1 cellular context compared by ENCODE assay signal in the genomic region with DNA sequence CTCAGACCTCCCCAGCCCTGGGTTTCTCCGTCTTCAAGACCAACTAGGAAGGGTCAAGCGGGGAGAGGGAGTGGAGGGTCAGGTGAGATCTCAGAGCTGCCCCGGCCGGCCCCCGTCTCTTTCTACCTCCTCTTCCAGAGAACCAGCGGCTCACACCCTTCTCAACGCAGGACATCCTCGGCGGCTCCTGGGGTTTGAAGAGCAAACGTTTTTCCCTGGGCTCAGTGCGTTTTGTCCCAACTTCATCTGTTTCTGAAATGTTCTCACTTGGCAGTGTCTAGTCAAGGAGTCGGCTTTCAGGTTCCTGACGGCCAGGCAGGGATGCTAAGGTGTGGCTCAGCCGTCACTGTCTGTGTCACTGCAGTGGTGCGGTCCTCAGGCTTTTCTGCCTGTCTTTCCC.
TF ChIP-seq lines count a peak whose summit lies in the region.

No MANE protein-coding gene starts in this region.

TF ChIP-seq in GM23338, 12 proteins besides CTCF, POLR2A, EP300 and RAD21 (continued from another document):
- TF ChIP-seq, protein P1, sequence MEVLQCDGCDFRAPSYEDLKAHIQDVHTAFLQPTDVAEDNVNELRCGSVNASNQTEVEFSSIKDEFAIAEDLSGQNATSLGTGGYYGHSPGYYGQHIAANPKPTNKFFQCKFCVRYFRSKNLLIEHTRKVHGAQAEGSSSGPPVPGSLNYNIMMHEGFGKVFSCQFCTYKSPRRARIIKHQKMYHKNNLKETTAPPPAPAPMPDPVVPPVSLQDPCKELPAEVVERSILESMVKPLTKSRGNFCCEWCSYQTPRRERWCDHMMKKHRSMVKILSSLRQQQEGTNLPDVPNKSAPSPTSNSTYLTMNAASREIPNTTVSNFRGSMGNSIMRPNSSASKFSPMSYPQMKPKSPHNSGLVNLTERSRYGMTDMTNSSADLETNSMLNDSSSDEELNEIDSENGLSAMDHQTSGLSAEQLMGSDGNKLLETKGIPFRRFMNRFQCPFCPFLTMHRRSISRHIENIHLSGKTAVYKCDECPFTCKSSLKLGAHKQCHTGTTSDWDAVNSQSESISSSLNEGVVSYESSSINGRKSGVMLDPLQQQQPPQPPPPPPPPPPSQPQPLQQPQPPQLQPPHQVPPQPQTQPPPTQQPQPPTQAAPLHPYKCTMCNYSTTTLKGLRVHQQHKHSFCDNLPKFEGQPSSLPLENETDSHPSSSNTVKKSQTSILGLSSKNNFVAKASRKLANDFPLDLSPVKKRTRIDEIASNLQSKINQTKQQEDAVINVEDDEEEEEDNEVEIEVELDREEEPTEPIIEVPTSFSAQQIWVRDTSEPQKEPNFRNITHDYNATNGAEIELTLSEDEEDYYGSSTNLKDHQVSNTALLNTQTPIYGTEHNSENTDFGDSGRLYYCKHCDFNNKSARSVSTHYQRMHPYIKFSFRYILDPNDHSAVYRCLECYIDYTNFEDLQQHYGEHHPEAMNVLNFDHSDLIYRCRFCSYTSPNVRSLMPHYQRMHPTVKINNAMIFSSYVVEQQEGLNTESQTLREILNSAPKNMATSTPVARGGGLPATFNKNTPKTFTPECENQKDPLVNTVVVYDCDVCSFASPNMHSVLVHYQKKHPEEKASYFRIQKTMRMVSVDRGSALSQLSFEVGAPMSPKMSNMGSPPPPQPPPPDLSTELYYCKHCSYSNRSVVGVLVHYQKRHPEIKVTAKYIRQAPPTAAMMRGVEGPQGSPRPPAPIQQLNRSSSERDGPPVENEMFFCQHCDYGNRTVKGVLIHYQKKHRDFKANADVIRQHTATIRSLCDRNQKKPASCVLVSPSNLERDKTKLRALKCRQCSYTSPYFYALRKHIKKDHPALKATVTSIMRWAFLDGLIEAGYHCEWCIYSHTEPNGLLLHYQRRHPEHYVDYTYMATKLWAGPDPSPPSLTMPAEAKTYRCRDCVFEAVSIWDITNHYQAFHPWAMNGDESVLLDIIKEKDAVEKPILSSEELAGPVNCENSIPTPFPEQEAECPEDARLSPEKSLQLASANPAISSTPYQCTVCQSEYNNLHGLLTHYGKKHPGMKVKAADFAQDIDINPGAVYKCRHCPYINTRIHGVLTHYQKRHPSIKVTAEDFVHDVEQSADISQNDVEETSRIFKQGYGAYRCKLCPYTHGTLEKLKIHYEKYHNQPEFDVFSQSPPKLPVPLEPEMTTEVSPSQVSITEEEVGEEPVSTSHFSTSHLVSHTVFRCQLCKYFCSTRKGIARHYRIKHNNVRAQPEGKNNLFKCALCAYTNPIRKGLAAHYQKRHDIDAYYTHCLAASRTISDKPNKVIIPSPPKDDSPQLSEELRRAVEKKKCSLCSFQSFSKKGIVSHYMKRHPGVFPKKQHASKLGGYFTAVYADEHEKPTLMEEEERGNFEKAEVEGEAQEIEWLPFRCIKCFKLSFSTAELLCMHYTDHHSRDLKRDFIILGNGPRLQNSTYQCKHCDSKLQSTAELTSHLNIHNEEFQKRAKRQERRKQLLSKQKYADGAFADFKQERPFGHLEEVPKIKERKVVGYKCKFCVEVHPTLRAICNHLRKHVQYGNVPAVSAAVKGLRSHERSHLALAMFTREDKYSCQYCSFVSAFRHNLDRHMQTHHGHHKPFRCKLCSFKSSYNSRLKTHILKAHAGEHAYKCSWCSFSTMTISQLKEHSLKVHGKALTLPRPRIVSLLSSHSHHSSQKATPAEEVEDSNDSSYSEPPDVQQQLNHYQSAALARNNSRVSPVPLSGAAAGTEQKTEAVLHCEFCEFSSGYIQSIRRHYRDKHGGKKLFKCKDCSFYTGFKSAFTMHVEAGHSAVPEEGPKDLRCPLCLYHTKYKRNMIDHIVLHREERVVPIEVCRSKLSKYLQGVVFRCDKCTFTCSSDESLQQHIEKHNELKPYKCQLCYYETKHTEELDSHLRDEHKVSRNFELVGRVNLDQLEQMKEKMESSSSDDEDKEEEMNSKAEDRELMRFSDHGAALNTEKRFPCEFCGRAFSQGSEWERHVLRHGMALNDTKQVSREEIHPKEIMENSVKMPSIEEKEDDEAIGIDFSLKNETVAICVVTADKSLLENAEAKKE (CRISPR knock-in tag; IDR thresholded peaks at IDR 0.05), result no peak
- TF ChIP-seq EZH2 (IDR thresholded peaks at IDR 0.05; ENCODE audit: low read depth, unreplicated experiment) (no peak), ZNF331 (CRISPR knock-in tag; IDR thresholded peaks at IDR 0.05; ENCODE audit: low read depth) (no peak)
- TF ChIP-seq, protein P2, sequence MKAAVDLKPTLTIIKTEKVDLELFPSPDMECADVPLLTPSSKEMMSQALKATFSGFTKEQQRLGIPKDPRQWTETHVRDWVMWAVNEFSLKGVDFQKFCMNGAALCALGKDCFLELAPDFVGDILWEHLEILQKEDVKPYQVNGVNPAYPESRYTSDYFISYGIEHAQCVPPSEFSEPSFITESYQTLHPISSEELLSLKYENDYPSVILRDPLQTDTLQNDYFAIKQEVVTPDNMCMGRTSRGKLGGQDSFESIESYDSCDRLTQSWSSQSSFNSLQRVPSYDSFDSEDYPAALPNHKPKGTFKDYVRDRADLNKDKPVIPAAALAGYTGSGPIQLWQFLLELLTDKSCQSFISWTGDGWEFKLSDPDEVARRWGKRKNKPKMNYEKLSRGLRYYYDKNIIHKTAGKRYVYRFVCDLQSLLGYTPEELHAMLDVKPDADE (IDR thresholded peaks at IDR 0.05), result no peak
